In the genomic region with DNA sequence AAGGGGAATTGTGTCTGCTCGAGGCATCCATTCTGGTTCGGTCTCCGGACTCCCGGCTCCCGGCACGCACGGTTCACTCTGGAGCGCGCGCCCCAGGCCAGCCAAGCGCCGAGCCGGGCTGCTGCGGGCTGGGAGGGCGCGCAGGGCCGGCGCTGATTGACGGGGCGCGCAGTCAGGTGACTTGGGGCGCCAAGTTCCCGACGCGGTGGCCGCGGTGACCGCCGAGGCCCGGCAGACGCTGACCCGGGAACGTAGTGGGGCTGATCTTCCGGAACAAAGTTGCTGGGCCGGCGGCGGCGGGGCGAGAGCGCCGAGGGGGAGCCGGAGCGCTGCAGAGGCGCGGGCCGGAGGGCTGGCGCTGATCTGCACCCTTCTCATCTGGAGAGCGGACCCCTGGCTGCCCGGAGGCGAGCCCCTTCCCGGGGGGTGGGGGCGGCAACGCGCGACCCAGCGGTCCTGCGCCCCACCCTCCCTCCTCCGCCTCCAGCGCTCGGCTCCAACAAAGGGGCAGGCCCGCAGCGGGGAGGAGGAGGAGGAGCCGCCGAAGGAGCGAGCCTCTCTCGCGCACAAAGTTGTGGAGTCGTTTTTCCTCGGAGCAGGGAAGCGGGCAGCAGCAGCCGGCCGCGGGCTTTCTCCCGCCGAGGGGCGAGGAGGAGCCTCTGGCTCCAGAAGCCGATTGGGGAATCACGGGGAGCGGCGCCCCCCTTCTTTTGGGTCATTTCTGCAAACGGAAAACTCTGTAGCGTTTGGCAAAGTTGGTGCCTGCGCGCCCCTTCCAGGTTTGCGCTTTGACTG, we compare ENCODE assay signal across 8 cellular contexts. TPM values are rescaled to one million over a fixed set of nuclear protein-coding genes. Genes with fewer than 3 reads are reported as not detected.
DNase-seq lines count a peak whose midpoint lies in the region; ATAC-seq and TF ChIP-seq lines count a peak whose summit lies in the region.

Gene UTRN (plus strand): TSS at position 583 of the 795 bp plus-strand sequence. CDS start 6,494 bp downstream, outside the sequence.

- peaks cover 23 to 39% (median 30%) of the 10 kb centered on the region in 3 donors for H3K4me1 Mint-ChIP-seq in CD8-positive, alpha-beta memory T cell
- peaks cover 23% of the 10 kb centered on the region for H3K4me1 Mint-ChIP-seq in progenitor cell of endocrine pancreas (ENCODE audit: low read depth)

- peak within 1 kb of the TSS; percentile 68 to 94 (median 84) for H3K27ac Mint-ChIP-seq in CD8-positive, alpha-beta memory T cell
- H3K27ac Mint-ChIP-seq in progenitor cell of endocrine pancreas = peak within 1 kb of the TSS; percentile 100

- POLR2A ChIA-PET in CD8-positive, alpha-beta memory T cell (lab: Charles Lee) = no interaction called here

- DNase-seq in CD8-positive, alpha-beta memory T cell = peak; percentile 19 to 57 (median 30)
- DNase-seq in HT-29 (ENCODE audit: low spot score) (peak; percentile 61), T-helper 1 cell (peak; percentile 11 to 59 (median 17)), ascending aorta (ENCODE audit: low spot score in 2 of 2) (peak; percentile 20 to 88), left ventricle myocardium inferior (peak; percentile 85), progenitor cell of endocrine pancreas (ENCODE audit: low spot score, unreplicated experiment) (peak; percentile 78), superior temporal gyrus (ENCODE audit: extremely low spot score) (no peak)

- TF ChIP-seq CTCF in ascending aorta (IDR thresholded peaks at IDR 0.05) = no peak
- TF ChIP-seq CTCF in left ventricle myocardium inferior (IDR thresholded peaks at IDR 0.05; ENCODE audit: borderline replicate concordance) = peak; percentile 12
- TF ChIP-seq CTCF in progenitor cell of endocrine pancreas (IDR thresholded peaks at IDR 0.05; ENCODE audit: unreplicated experiment) = no peak

- CTCF ChIA-PET in CD8-positive, alpha-beta memory T cell (lab: Charles Lee) = interaction anchor here (0.9 to 1.3 kb wide), 2 partner anchors 9 to 196 kb away, joined by 3 read pairs; no protein-coding TSS in a partner anchor

- H3K9me3 Mint-ChIP-seq in CD8-positive, alpha-beta memory T cell = no peaks in the 10 kb centered on the region
- no peaks in the 10 kb centered on the region for H3K9me3 Mint-ChIP-seq in progenitor cell of endocrine pancreas (ENCODE audit: low read depth)

- peak within 1 kb of the TSS; percentile 38 for H3K27ac ChIP-seq in CD8-positive, alpha-beta memory T cell (ENCODE audit: low read depth, low read length)
- H3K27ac ChIP-seq in ascending aorta (peak within 1 kb of the TSS; percentile 98 to 99), left ventricle myocardium inferior (replicated peaks) (peak within 1 kb of the TSS; percentile 98)

- peak within 1 kb of the TSS; percentile 91 to 99 (median 97) for H3K4me3 Mint-ChIP-seq in CD8-positive, alpha-beta memory T cell
- peak within 1 kb of the TSS; percentile 100 for H3K4me3 Mint-ChIP-seq in progenitor cell of endocrine pancreas (ENCODE audit: low read depth)

- no peaks in the 10 kb centered on the region for H3K27me3 ChIP-seq in CD8-positive, alpha-beta memory T cell (ENCODE audit: insufficient read depth, low read length, poor library complexity, severe bottlenecking)
- H3K27me3 ChIP-seq in ascending aorta (no peaks in the 10 kb centered on the region), left ventricle myocardium inferior (ENCODE audit: low read depth) (no peaks in the 10 kb centered on the region)

- peak; percentile 38 for ATAC-seq in GM19468 (IDR thresholded peaks at IDR 0.05; ENCODE audit: extremely low read depth, unreplicated experiment)

- H3K36me3 ChIP-seq in CD8-positive, alpha-beta memory T cell (ENCODE audit: insufficient read depth, low read length) = no peaks in the 10 kb centered on the region
- H3K36me3 ChIP-seq in ascending aorta (no peaks in the 10 kb centered on the region), left ventricle myocardium inferior (no peaks in the 10 kb centered on the region)

- peak within 1 kb of the TSS; percentile 90 for H3K4me3 ChIP-seq in CD8-positive, alpha-beta memory T cell (ENCODE audit: low read length)
- H3K4me3 ChIP-seq in ascending aorta = peak within 1 kb of the TSS; percentile 75 to 98
- peak within 1 kb of the TSS; percentile 96 for H3K4me3 ChIP-seq in left ventricle myocardium inferior

- no peaks in the 10 kb centered on the region for H3K9me3 ChIP-seq in CD8-positive, alpha-beta memory T cell (ENCODE audit: low read length)
- H3K9me3 ChIP-seq in ascending aorta = no peaks in the 10 kb centered on the region
- H3K9me3 ChIP-seq in left ventricle myocardium inferior (replicated peaks) = no peaks in the 10 kb centered on the region

- H3K27me3 Mint-ChIP-seq in CD8-positive, alpha-beta memory T cell = no peaks in the 10 kb centered on the region
- no peaks in the 10 kb centered on the region for H3K27me3 Mint-ChIP-seq in progenitor cell of endocrine pancreas

- H3K36me3 Mint-ChIP-seq in CD8-positive, alpha-beta memory T cell = peaks cover 0 to 10% (median 2%) of the 10 kb centered on the region in 3 donors
- H3K36me3 Mint-ChIP-seq in progenitor cell of endocrine pancreas (ENCODE audit: insufficient read depth) = peaks cover 10% of the 10 kb centered on the region

- peaks cover 16% of the 10 kb centered on the region for H3K4me1 ChIP-seq in CD8-positive, alpha-beta memory T cell (ENCODE audit: insufficient read depth, low read length)
- peaks cover 0 to 8% of the 10 kb centered on the region in 2 donors for H3K4me1 ChIP-seq in ascending aorta
- peaks cover 48% of the 10 kb centered on the region for H3K4me1 ChIP-seq in left ventricle myocardium inferior

- intact Hi-C loops in ascending aorta (cut with DNase I) (loop anchor here (1.0 to 10.0 kb wide), 5 partner anchors 21 to 1450 kb away; partner anchors contain the start of genes EPM2A, SF3B5 and STX11), left ventricle myocardium inferior (cut with micrococcal nuclease) (loop anchor here (5.0 to 10.0 kb wide), 2 partner anchors 68 to 180 kb away; no protein-coding TSS in a partner anchor)

RNA-seq across cellular contexts. Expression of gene UTRN, which starts in this region (rescaled TPM):
- total RNA-seq in CD8-positive, alpha-beta memory T cell = 10 to 100 TPM; 42.7 to 42.8 TPM
- 96.8 TPM for polyA plus RNA-seq in CD8-positive, alpha-beta memory T cell
- total RNA-seq in HT-29 (2014; rRNA removed; shearing (Covaris generic)) = 23.6 and 25.7 TPM in 2 replicates
- 69.9 TPM for total RNA-seq in ascending aorta
- total RNA-seq in left ventricle myocardium inferior = 68.3 TPM
- 249 and 263 TPM in 2 replicates for total RNA-seq in progenitor cell of endocrine pancreas

Comparison
In these comparisons a context has a peak if more than half of its experiments do, and no peak if none do; other contexts are left out.
1. H3K27ac ChIP-seq: peak in every context shown above with its lines; median percentile 98 in ascending aorta; 98 in left ventricle myocardium inferior; 38 in CD8-positive, alpha-beta memory T cell.